Comparison of ENCODE assay signal across 9 cellular contexts in genomic region chr19:703651-704446, GRCh38. TPM values are rescaled to one million over a fixed set of nuclear protein-coding genes. Genes with fewer than 3 reads are reported as not detected.
DNase-seq lines count a peak whose midpoint lies in the region; ATAC-seq and TF ChIP-seq lines count a peak whose summit lies in the region.
"Had no signal": no experiment of that assay in that cellular context is flagged by ENCODE, and none has a peak within 500 bp of the region (broad histone marks: within the 10 kb centered on the region; RNA-seq: fewer than 3 reads in every experiment).

No MANE protein-coding gene starts in this region.

- intact Hi-C loops in mucosa of descending colon (cut with DNase I, micrococcal nuclease) = no loop called here

- TF ChIP-seq CTCF in mucosa of descending colon (IDR thresholded peaks at IDR 0.05) = no peak

- H3K36me3 ChIP-seq in mucosa of descending colon (ENCODE audit: low read depth) = no peaks in the 10 kb centered on the region

- DNase-seq in EH (ENCODE audit: low read depth) = peak; percentile 34
- DNase-seq in NCI-H1048 (lab: John Stamatoyannopoulos, UW) = peak; percentile 71
- peak; percentile 65 to 66 for DNase-seq in activated CD4-positive, alpha-beta T cell treated with anti-CD3 and anti-CD28 coated beads, Interleukin-2, amount 50 U/mL, for 48 hours
- peak; percentile 62 for DNase-seq in effector CD8-positive, alpha-beta T cell (lab: John Stamatoyannopoulos, UW)
- DNase-seq in mucosa of descending colon = peak; percentile 67 to 85 (median 74)
- DNase-seq in stimulated activated naive CD8-positive, alpha-beta T cell treated with anti-CD3 and anti-CD28 coated beads, Interleukin-15, Interleukin-2, amounts not matched to agents 100 U/mL and 50 U/mL, for 24 hours = peak; percentile 76
- DNase-seq in amniotic stem cell (lab: John Stamatoyannopoulos, UW) = no peak
- DNase-seq in cortex of kidney (lab: John Stamatoyannopoulos, UW) = no peak

- no peak overlapping the region for H3K4me3 ChIP-seq in mucosa of descending colon

- no peaks in the 10 kb centered on the region for H3K4me1 ChIP-seq in mucosa of descending colon (ENCODE audit: low read depth)

- H3K9me3 ChIP-seq in mucosa of descending colon = no peaks in the 10 kb centered on the region

- peak; percentile 93 for ATAC-seq in mucosa of descending colon
- ATAC-seq in stimulated activated naive CD8-positive, alpha-beta T cell treated with anti-CD3 and anti-CD28 coated beads, Interleukin-15, Interleukin-2, amounts not matched to agents 100 U/mL and 50 U/mL, for 24 hours = peak; percentile 62

RNA-seq across cellular contexts. Expression of gene PALM, which starts 4.9 kb away (rescaled TPM):
- 10 to 100 TPM in 2 of 3 donors, 1 to 10 TPM in 1; 8.1 to 58.4 (median 13.0) TPM for total RNA-seq in mucosa of descending colon

RNA-seq across cellular contexts. Expression of gene PRSS57, which starts 8.6 kb away (rescaled TPM):
- not detected for total RNA-seq in mucosa of descending colon
- total RNA-seq: myocyte had no signal

RNA-seq across cellular contexts. Expression of gene FSTL3, which starts 27.7 kb away (rescaled TPM):
- total RNA-seq in mucosa of descending colon = 10 to 100 TPM in 2 of 3 donors, 1 to 10 TPM in 1; 2.6 to 25.0 (median 12.8) TPM

RNA-seq across cellular contexts. Expression of gene RNF126, which starts 40.8 kb away (rescaled TPM):
- 10 to 100 TPM; 47.5 to 69.1 (median 62.0) TPM for total RNA-seq in mucosa of descending colon

RNA-seq across cellular contexts. Expression of gene MISP, which starts 47.1 kb away (rescaled TPM):
- 100 to 1,000 TPM; 184 to 443 (median 361) TPM for total RNA-seq in mucosa of descending colon

Comparison
In these comparisons a context has a peak if more than half of its experiments do, and no peak if none do; other contexts are left out.
1. DNase-seq: peak in EH (single experiment), NCI-H1048 (single experiment), activated CD4-positive, alpha-beta T cell treated with anti-CD3 and anti-CD28 coated beads, Interleukin-2, amount 50 U/mL, for 48 hours (2 of 2), effector CD8-positive, alpha-beta T cell (single experiment), mucosa of descending colon (3 of 3) and stimulated activated naive CD8-positive, alpha-beta T cell treated with anti-CD3 and anti-CD28 coated beads, Interleukin-15, Interleukin-2, amounts not matched to agents 100 U/mL and 50 U/mL, for 24 hours (single experiment); none in amniotic stem cell (single experiment) and cortex of kidney (single experiment).